Comparison of ENCODE assay signal across 21 cellular contexts in the genomic region with DNA sequence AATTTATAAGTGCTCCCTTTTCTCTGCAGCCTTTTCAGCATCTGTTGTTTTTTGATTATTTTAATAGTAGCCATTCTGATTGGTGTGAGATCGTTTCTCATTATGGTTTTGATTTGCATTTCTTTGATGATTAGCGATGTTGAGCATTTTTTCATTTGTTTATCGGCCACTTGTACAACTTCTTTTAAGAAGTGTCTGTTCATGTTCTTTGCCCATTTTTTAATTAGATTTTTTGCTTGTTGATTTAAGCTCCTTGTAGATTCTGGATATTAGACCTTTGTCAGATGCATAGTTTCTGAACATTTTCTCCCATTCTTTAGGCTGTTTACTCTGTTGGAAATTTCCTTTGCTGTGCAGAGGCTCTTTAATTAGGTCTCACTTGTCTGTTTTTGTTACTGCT. TPM values are rescaled to one million over a fixed set of nuclear protein-coding genes. Genes with fewer than 3 reads are reported as not detected.
"Had no signal": no experiment of that assay in that cellular context is flagged by ENCODE, and none has a peak within 500 bp of the region (broad histone marks: within the 10 kb centered on the region; RNA-seq: fewer than 3 reads in every experiment).

No MANE protein-coding gene starts in this region.

- H3K27me3 ChIP-seq: gastroesophageal sphincter, neutrophil, SJCRH30, upper lobe of right lung had no signal

- ATAC-seq: esophagus mucosa; gastroesophageal sphincter; left ventricle myocardium superior; sciatic nerve; stimulated activated effector memory CD8-positive, alpha-beta T cell treated with anti-CD3 and anti-CD28 coated beads, Interleukin-12 subunit alpha, Interleukin-12 subunit beta, amount 100 ng/mL, for 72 hours; upper lobe of right lung had no signal

- H3K9me3 ChIP-seq: gastroesophageal sphincter, neutrophil, SJCRH30, thoracic aorta, upper lobe of right lung had no signal

- H3K36me3 ChIP-seq: gastroesophageal sphincter, SJCRH30, thoracic aorta, upper lobe of right lung had no signal

- DNase-seq: activated CD4-positive, CD25-positive, alpha-beta regulatory T cell treated with anti-CD3 and anti-CD28 coated beads, Interleukin-2, amount 50 U/mL, for 72 hours; activated naive CD4-positive, alpha-beta T cell treated with Interleukin-2 at 50 U/mL for 16 hours; amniotic stem cell; effector CD8-positive, alpha-beta T cell; left ventricle myocardium superior; SJCRH30; stimulated activated CD4-positive, alpha-beta T cell treated with anti-CD3 and anti-CD28 coated beads, Interleukin-4, amount 100 ng/mL, for 24 hours; T-helper 2 cell; upper lobe of right lung had no signal

- H3K4me3 Mint-ChIP-seq: dendritic cell treated with granulocyte-macrophage colony-stimulating factor and Interleukin-4, amounts not matched to agents 40 ng/mL and 50 ng/mL, for 4 days; memory B cell; stimulated activated effector memory CD8-positive, alpha-beta T cell treated with anti-CD3 and anti-CD28 coated beads, Interleukin-12 subunit alpha, Interleukin-12 subunit beta, amount 100 ng/mL, for 72 hours had no signal

- H3K36me3 Mint-ChIP-seq: memory B cell had no signal

- H3K27ac ChIP-seq: gastroesophageal sphincter, parathyroid adenoma, SJCRH30, thoracic aorta, upper lobe of right lung, VCaP had no signal

- H3K9me3 Mint-ChIP-seq: dendritic cell treated with granulocyte-macrophage colony-stimulating factor and Interleukin-4, amounts not matched to agents 40 ng/mL and 50 ng/mL, for 4 days had no signal

- H3K27ac Mint-ChIP-seq: activated T-helper 2 cell treated with anti-CD3 and anti-CD28 coated beads, Interferon-gamma antibody, Interleukin-2, Interleukin-4, amounts not matched to agents 10 μg/mL and 5 μg/mL and 100 μg/mL, durations not matched to agents 14 hours and 24 hours and 36 hours; dendritic cell treated with granulocyte-macrophage colony-stimulating factor and Interleukin-4, amounts not matched to agents 40 ng/mL and 50 ng/mL, for 4 days; memory B cell had no signal

- H3K4me1 ChIP-seq: gastroesophageal sphincter, parathyroid adenoma, SJCRH30 had no signal

- H3K4me3 ChIP-seq: gastroesophageal sphincter, SJCRH30, thoracic aorta, upper lobe of right lung had no signal

- H3K27me3 Mint-ChIP-seq: dendritic cell treated with granulocyte-macrophage colony-stimulating factor and Interleukin-4, amounts not matched to agents 40 ng/mL and 50 ng/mL, for 4 days; memory B cell had no signal

RNA-seq across cellular contexts. Expression of gene FYB1, which starts 46.3 kb away (rescaled TPM):
- total RNA-seq: chondrocyte, SJCRH30 had no signal
